Comparison of ENCODE assay signal across 18 cellular contexts in genomic region chr2:96514521-96514920, GRCh38. TPM values are rescaled to one million over a fixed set of nuclear protein-coding genes. Genes with fewer than 3 reads are reported as not detected.
DNase-seq lines count a peak whose midpoint lies in the region; ATAC-seq and TF ChIP-seq lines count a peak whose summit lies in the region.
"Had no signal": no experiment of that assay in that cellular context is flagged by ENCODE, and none has a peak within 500 bp of the region (broad histone marks: within the 10 kb centered on the region; RNA-seq: fewer than 3 reads in every experiment).

No MANE protein-coding gene starts in this region.

- H3K4me1 ChIP-seq in GM23338 (ENCODE audit: insufficient read depth): peaks cover 3% of the 10 kb centered on the region; the same call in 1 of the 2 replicates

- H3K4me1 Mint-ChIP-seq in GM23338: peaks cover 5% of the 10 kb centered on the region; the same call in 2 of the 3 replicates

- H3K27me3 Mint-ChIP-seq in GM23338 (ENCODE audit: insufficient read depth, low read depth, poor library complexity): peaks cover 22% of the 10 kb centered on the region

- H3K27ac Mint-ChIP-seq in GM23338: no peak overlapping the region
- H3K27ac Mint-ChIP-seq: CD8-positive, alpha-beta T cell had no signal

- no peak for ATAC-seq in GM23338
- no peak for ATAC-seq in SK-N-SH treated with all-trans-retinoic acid at 6 μM for 48 hours
- no peak for ATAC-seq in GM18870 (IDR thresholded peaks at IDR 0.05; ENCODE audit: unreplicated experiment)
- ATAC-seq: CD8-positive, alpha-beta T cell had no signal

- H3K27ac ChIP-seq in GM23338 (ENCODE audit: low read depth) (no peak overlapping the region), RWPE1 (peak overlapping the region; percentile 12; the same call in 1 of the 2 replicates)
- H3K27ac ChIP-seq: KMS-11 had no signal

- no peak overlapping the region for H3K4me3 ChIP-seq in GM23338
- no peak overlapping the region for H3K4me3 ChIP-seq in epithelial cell of esophagus (ENCODE audit: low read length)
- H3K4me3 ChIP-seq: MG63 had no signal

- no peaks in the 10 kb centered on the region for H3F3A ChIP-seq in GM23338 (replicated peaks; ENCODE audit: low read depth)

- H3K4me2 ChIP-seq in GM23338: no peak overlapping the region
- H3K4me2 ChIP-seq: KMS-11 had no signal

- H3K9me3 Mint-ChIP-seq in GM23338: peaks cover 33% of the 10 kb centered on the region

- H3K27me3 ChIP-seq in GM23338 (ENCODE audit: insufficient read depth): no peaks in the 10 kb centered on the region
- H3K27me3 ChIP-seq: MG63 had no signal

- H4K20me1 ChIP-seq in GM23338 (replicated peaks; ENCODE audit: insufficient read depth): no peaks in the 10 kb centered on the region

- H3K4me3 Mint-ChIP-seq in GM23338: no peak overlapping the region
- H3K4me3 Mint-ChIP-seq: CD8-positive, alpha-beta T cell had no signal

- H3K79me2 ChIP-seq in GM23338 (replicated peaks; ENCODE audit: insufficient read depth): no peaks in the 10 kb centered on the region

- H3K36me3 ChIP-seq in GM23338 (ENCODE audit: insufficient read depth): no peaks in the 10 kb centered on the region
- H3K36me3 ChIP-seq: MG63 had no signal

- CTCF ChIA-PET in RWPE1 (lab: Yijun Ruan, JAX): interaction anchor here (1.4 to 2.9 kb wide), 2 partner anchors 40 to 107 kb away, joined by 6 to 13 read pairs; no protein-coding TSS in a partner anchor

- peaks cover 10% of the 10 kb centered on the region; the same call in 2 of the 3 replicates for H3K36me3 Mint-ChIP-seq in GM23338 (ENCODE audit: low read depth)
- H3K36me3 Mint-ChIP-seq: CD8-positive, alpha-beta T cell had no signal

- DNase-seq in GM23338 (ENCODE audit: low spot score) (no peak), RWPE1 (ENCODE audit: low spot score) (peak; percentile 62), epithelial cell of esophagus (ENCODE audit: low read depth) (peak; percentile 52), posterior vena cava (ENCODE audit: low spot score) (peak; percentile 26), amygdala (lab: John Stamatoyannopoulos, UW) (no peak)
- DNase-seq: GOT3, MG63, NCI-H1092 treated with DMSO at 0.1 percent for 48 hours, NCI-H1694 treated with DMSO at 0.1 percent for 48 hours, NCI-H446, NCI-H748 treated with DMSO at 0.1 percent for 48 hours, Right ventricle myocardium superior had no signal

- no peaks in the 10 kb centered on the region for H3K9me2 ChIP-seq in GM23338 (ENCODE audit: insufficient read depth)

- 0 out of 2 replicates have a peak overlapping the region, but pooled peaks have one; percentile 38 for H2AFZ ChIP-seq in GM23338

- POLR2A ChIA-PET in RWPE1 (lab: Yijun Ruan, JAX; ENCODE audit: low non-redundant PET): no interaction called here

- intact Hi-C loops in posterior vena cava (cut with DNase I): loop anchor here in 1 of 2 donors (5.0 kb wide), 1 partner anchor 1483 kb away; the partner anchor contains the start of gene TMEM131

- no peak for TF ChIP-seq CTCF in GM23338 (conservative IDR thresholded peaks at IDR 0.05; ENCODE audit: low read depth in 2 of 2)
- no peak for TF ChIP-seq CTCF in RWPE1 (conservative IDR thresholded peaks at IDR 0.05; ENCODE audit: low read depth)
- TF ChIP-seq CTCF in epithelial cell of esophagus (IDR thresholded peaks at IDR 0.05; ENCODE audit: insufficient read depth, low read depth, low read length, missing control alignments): no peak

TF ChIP-seq in GM23338, 12 proteins besides CTCF, POLR2A, EP300 and RAD21 (continues in another document):
- TF ChIP-seq JUNB (IDR thresholded peaks at IDR 0.05; ENCODE audit: unreplicated experiment) (no peak), EZH2phosphoT487 (IDR thresholded peaks at IDR 0.05; ENCODE audit: unreplicated experiment) (no peak), POLR2AphosphoS5 (IDR thresholded peaks at IDR 0.05; ENCODE audit: low read depth) (no peak), ZNF114 (CRISPR knock-in tag; IDR thresholded peaks at IDR 0.05) (no peak), NANOG (IDR thresholded peaks at IDR 0.05; ENCODE audit: borderline replicate concordance) (no peak), ZNF331 (CRISPR knock-in tag; IDR thresholded peaks at IDR 0.05; ENCODE audit: low read depth) (no peak), EZH2 (IDR thresholded peaks at IDR 0.05; ENCODE audit: low read depth, unreplicated experiment) (no peak), STAT1 (IDR thresholded peaks at IDR 0.05; ENCODE audit: unreplicated experiment) (no peak)
- TF ChIP-seq, protein P1, sequence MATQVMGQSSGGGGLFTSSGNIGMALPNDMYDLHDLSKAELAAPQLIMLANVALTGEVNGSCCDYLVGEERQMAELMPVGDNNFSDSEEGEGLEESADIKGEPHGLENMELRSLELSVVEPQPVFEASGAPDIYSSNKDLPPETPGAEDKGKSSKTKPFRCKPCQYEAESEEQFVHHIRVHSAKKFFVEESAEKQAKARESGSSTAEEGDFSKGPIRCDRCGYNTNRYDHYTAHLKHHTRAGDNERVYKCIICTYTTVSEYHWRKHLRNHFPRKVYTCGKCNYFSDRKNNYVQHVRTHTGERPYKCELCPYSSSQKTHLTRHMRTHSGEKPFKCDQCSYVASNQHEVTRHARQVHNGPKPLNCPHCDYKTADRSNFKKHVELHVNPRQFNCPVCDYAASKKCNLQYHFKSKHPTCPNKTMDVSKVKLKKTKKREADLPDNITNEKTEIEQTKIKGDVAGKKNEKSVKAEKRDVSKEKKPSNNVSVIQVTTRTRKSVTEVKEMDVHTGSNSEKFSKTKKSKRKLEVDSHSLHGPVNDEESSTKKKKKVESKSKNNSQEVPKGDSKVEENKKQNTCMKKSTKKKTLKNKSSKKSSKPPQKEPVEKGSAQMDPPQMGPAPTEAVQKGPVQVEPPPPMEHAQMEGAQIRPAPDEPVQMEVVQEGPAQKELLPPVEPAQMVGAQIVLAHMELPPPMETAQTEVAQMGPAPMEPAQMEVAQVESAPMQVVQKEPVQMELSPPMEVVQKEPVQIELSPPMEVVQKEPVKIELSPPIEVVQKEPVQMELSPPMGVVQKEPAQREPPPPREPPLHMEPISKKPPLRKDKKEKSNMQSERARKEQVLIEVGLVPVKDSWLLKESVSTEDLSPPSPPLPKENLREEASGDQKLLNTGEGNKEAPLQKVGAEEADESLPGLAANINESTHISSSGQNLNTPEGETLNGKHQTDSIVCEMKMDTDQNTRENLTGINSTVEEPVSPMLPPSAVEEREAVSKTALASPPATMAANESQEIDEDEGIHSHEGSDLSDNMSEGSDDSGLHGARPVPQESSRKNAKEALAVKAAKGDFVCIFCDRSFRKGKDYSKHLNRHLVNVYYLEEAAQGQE (IDR thresholded peaks at IDR 0.05; ENCODE audit: unreplicated experiment): no peak

TF ChIP-seq in SK-N-SH treated with all-trans-retinoic acid at 6 μM for 48 hours, 23 proteins besides CTCF, POLR2A, EP300 and RAD21:
- TF ChIP-seq GLIS3 (CRISPR knock-in tag; IDR thresholded peaks at IDR 0.05): no peak
- TF ChIP-seq, protein P2, sequence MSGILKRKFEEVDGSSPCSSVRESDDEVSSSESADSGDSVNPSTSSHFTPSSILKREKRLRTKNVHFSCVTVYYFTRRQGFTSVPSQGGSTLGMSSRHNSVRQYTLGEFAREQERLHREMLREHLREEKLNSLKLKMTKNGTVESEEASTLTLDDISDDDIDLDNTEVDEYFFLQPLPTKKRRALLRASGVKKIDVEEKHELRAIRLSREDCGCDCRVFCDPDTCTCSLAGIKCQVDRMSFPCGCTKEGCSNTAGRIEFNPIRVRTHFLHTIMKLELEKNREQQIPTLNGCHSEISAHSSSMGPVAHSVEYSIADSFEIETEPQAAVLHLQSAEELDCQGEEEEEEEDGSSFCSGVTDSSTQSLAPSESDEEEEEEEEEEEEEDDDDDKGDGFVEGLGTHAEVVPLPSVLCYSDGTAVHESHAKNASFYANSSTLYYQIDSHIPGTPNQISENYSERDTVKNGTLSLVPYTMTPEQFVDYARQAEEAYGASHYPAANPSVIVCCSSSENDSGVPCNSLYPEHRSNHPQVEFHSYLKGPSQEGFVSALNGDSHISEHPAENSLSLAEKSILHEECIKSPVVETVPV (CRISPR knock-in tag; IDR thresholded peaks at IDR 0.05): no peak
- no peak for TF ChIP-seq ZFP3 (CRISPR knock-in tag; IDR thresholded peaks at IDR 0.05)
- no peak for TF ChIP-seq TOX (CRISPR knock-in tag; IDR thresholded peaks at IDR 0.05; ENCODE audit: borderline replicate concordance)
TF ChIP-seq in SK-N-SH treated with all-trans-retinoic acid at 6 μM for 48 hours: peak in this region for 0.

RNA-seq across cellular contexts. Expression of gene NEURL3, which starts 9.4 kb away (rescaled TPM):
- not detected in 2 replicates for total RNA-seq in GM23338 (2014; rRNA removed; shearing (Covaris generic))
- polyA plus RNA-seq in GM23338 (2016; fragmentation: Nextera tagmentation; extraction: Ambion mirVana): 0.21 TPM in 1 of 2 replicates, not detected in the other
- under 1 TPM in 1 of 2 donors, not detected in 1; 0.14 TPM for total RNA-seq in posterior vena cava
- total RNA-seq: CD8-positive, alpha-beta T cell; Right ventricle myocardium superior had no signal
- polyA plus RNA-seq: AG04450, BJ had no signal

RNA-seq across cellular contexts. Expression of gene ARID5A, which starts 22.0 kb away (rescaled TPM):
- 7.1 and 7.7 TPM in 2 replicates for total RNA-seq in GM23338 (2014; rRNA removed; shearing (Covaris generic))
- polyA plus RNA-seq in GM23338 (2016; fragmentation: Nextera tagmentation; extraction: Ambion mirVana): 5.5 and 5.9 TPM in 2 replicates
- 100 to 1,000 TPM in 1 of 2 donors, 10 to 100 TPM in 1; 67.4 to 179 TPM for total RNA-seq in posterior vena cava

Comparison
In these comparisons a context has a peak if more than half of its experiments do, and no peak if none do; other contexts are left out.
1. DNase-seq: peak in RWPE1 (single experiment), epithelial cell of esophagus (single experiment) and posterior vena cava (single experiment); none in GM23338 (single experiment) and amygdala (0 of 56).